ENCODE assay signal across 11 cellular contexts in the genomic region with DNA sequence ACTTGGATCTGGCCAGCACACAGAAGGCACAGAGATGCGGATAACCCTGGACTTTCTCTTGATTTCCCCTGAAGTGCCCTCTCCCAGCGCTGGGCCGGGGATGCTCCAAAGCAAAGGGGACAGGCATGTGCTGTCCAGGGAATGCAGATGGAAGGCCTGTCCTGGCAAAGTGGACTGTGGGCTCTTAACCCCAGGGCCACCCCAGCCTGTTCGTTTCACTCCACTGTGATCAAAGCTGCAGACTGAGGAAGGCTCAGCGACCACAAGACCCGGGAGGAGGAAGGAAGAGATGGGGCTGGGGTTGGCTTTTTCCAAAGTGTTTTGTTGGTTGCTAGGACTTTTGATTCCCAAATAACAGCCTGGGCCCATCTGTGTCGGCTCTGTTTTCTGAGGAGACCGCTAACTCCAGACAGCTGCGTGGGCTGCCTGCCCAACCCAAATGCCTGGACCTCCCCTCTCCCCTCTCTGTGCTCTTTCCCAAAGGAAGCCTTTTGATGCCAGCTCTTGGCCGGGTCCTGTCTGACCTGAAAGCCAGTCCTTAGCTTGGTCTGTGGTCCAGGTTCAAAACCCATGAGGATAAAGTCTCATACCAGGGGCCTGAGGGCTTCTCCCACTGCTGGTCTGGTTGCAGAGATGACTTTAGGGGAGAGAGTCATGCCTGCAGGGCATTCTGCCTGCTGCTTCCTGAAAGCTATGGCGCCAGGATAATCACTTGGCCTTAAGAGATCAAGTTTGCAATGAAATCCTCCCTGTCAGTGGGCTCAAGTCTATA.
DNase-seq lines count a peak whose midpoint lies in the region; ATAC-seq and TF ChIP-seq lines count a peak whose summit lies in the region.
"Had no signal": no experiment of that assay in that cellular context is flagged by ENCODE, and none has a peak within 500 bp of the region (broad histone marks: within the 10 kb centered on the region; RNA-seq: fewer than 3 reads in every experiment).

No MANE protein-coding gene starts in this region.

- H3K4me1 Mint-ChIP-seq in neural crest cell: peaks cover 16% of the 10 kb centered on the region
- H3K4me1 Mint-ChIP-seq: activated CD4-positive, alpha-beta memory T cell treated with anti-CD3 and anti-CD28 coated beads, Interleukin-2, amount 10 ng/mL, durations not matched to agents 7 days and 5 days had no signal

- no peak for TF ChIP-seq CTCF in neural crest cell (conservative IDR thresholded peaks at IDR 0.05)

- no peak overlapping the region for H3K4me3 Mint-ChIP-seq in neural crest cell
- H3K4me3 Mint-ChIP-seq: activated CD4-positive, alpha-beta memory T cell treated with anti-CD3 and anti-CD28 coated beads, Interleukin-2, amount 10 ng/mL, durations not matched to agents 7 days and 5 days; nephron progenitor cell had no signal

- H3K27ac Mint-ChIP-seq in neural crest cell (ENCODE audit: unreplicated experiment): peak overlapping the region; percentile 43
- H3K27ac Mint-ChIP-seq: activated CD4-positive, alpha-beta memory T cell treated with anti-CD3 and anti-CD28 coated beads, Interleukin-2, amount 10 ng/mL, durations not matched to agents 7 days and 5 days had no signal

- peaks cover 5% of the 10 kb centered on the region for H3K27me3 Mint-ChIP-seq in neural crest cell (ENCODE audit: low read depth)

- peaks cover 11% of the 10 kb centered on the region for H3K36me3 Mint-ChIP-seq in neural crest cell (ENCODE audit: low read depth)

- H3K9me3 Mint-ChIP-seq in neural crest cell: no peaks in the 10 kb centered on the region
- H3K9me3 Mint-ChIP-seq: activated CD4-positive, alpha-beta memory T cell treated with anti-CD3 and anti-CD28 coated beads, Interleukin-2, amount 10 ng/mL, durations not matched to agents 7 days and 5 days; nephron progenitor cell had no signal

- DNase-seq in NCI-H82 (lab: John Stamatoyannopoulos, UW) (peak; percentile 71), NCI-H82 treated with DMSO at 0.1 percent for 48 hours (lab: John Stamatoyannopoulos, UW; ENCODE audit: unreplicated experiment) (no peak), fibroblast of the conjunctiva (ENCODE audit: low read depth) (peak; percentile 40), neural crest cell (ENCODE audit: low read depth, low spot score) (no peak), NCI-H1417 treated with DMSO at 0.1 percent for 48 hours (lab: John Stamatoyannopoulos, UW) (no peak)
- DNase-seq: activated CD4-positive, alpha-beta memory T cell treated with anti-CD3 and anti-CD28 coated beads, Interleukin-2, amount 10 ng/mL, durations not matched to agents 7 days and 5 days; foreskin keratinocyte; nephron progenitor cell had no signal

- no peak for ATAC-seq in GM18498 (IDR thresholded peaks at IDR 0.05; ENCODE audit: unreplicated experiment)
- ATAC-seq in HG03039 (IDR thresholded peaks at IDR 0.05; ENCODE audit: unreplicated experiment): no peak
- no peak for ATAC-seq in GM18873 (IDR thresholded peaks at IDR 0.05; ENCODE audit: low FRiP score, unreplicated experiment)

Comparison
In these comparisons a context has a peak if more than half of its experiments do, and no peak if none do; other contexts are left out.
1. DNase-seq: peak in NCI-H82 (single experiment) and fibroblast of the conjunctiva (single experiment); none in NCI-H82 treated with DMSO at 0.1 percent for 48 hours (single experiment), neural crest cell (single experiment) and NCI-H1417 treated with DMSO at 0.1 percent for 48 hours (single experiment).